In the genomic region with DNA sequence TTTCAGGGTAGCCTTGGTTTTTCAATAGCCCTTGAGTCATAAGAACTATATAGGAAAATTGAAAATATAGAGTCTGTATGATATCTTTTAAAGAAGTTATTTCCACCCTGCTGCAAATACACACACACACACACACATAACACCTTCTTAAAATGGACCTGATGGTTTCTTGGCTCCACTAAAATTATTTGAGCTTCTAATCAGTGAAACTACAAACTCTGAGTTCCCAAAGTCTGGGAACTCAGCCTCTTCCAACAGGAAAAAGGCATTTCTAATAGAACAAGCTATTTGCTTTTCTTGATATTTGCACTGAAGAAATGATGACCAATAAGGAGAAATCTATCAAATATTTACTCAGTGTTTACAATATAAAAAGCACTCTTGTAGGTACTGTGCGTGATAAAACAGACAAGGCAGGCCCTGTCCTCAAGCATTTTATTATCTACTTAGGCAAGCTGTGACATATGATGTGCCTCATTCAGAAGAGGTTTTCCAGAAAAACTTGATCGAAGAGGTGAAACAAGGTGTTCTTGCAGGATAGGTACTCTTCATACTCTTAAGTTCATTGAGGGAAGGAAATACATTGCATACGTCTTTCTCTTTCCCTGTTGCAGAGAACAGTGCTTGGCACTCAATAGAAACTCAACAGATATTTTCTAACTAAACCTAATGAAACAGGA, we compare ENCODE assay signal across 28 cellular contexts.
"Had no signal": no experiment of that assay in that cellular context is flagged by ENCODE, and none has a peak within 500 bp of the region (broad histone marks: within the 10 kb centered on the region; RNA-seq: fewer than 3 reads in every experiment).

No MANE protein-coding gene starts in this region.

- H3K4me3 ChIP-seq: adrenal gland, breast epithelium, SJCRH30 had no signal

- H3K36me3 ChIP-seq: adrenal gland, breast epithelium, SJCRH30, WERI-Rb-1 had no signal

- H3K27ac ChIP-seq: adrenal gland, breast epithelium, SJCRH30, WERI-Rb-1 had no signal

- H3K27me3 ChIP-seq: adrenal gland, breast epithelium, SJCRH30 had no signal

- H3K4me1 ChIP-seq: adrenal gland, breast epithelium, SJCRH30 had no signal

- DNase-seq: activated CD4-positive, alpha-beta T cell treated with anti-CD3 and anti-CD28 coated beads for 36 hours; activated CD4-positive, alpha-beta T cell treated with anti-CD3 and anti-CD28 coated beads, Interleukin-2, amount 50 U/mL, for 1 hour; activated CD8-positive, alpha-beta memory T cell treated with anti-CD3 and anti-CD28 coated beads, Interleukin-2, amount 50 U/mL, for 48 hours; activated CD8-positive, alpha-beta T cell treated with anti-CD3 and anti-CD28 coated beads for 36 hours; activated naive CD4-positive, alpha-beta T cell treated with anti-CD3 and anti-CD28 coated beads, Interleukin-2, amount 50 U/mL, for 16 hours; activated naive CD8-positive, alpha-beta T cell treated with anti-CD3 and anti-CD28 coated beads, Interleukin-2, amount 10 ng/mL, durations not matched to agents 7 days and 5 days; activated T-cell treated with anti-CD3 and anti-CD28 coated beads, Interleukin-2, amount 50 U/mL, for 1 hour; adrenal gland; anterior cingulate cortex; central memory CD4-positive, alpha-beta T cell; Kasumi-1; KBM-7; NCI-H1048; NCI-H1930; NCI-H2171; NCI-H2227 treated with DMSO at 0.1 percent for 48 hours; NCI-H446 treated with DMSO at 0.1 percent for 48 hours; NCI-H526 treated with DMSO at 0.1 percent for 48 hours; NK-92 treated with Interleukin-12 subunit alpha and Interleukin-12 subunit beta, amount 100 ng/mL, for 24 hours; OCI-M1; RPMI8226; SJCRH30; SK-N-SH; T-helper 1 cell; WERI-Rb-1 had no signal

- ATAC-seq: activated CD4-positive, alpha-beta T cell treated with anti-CD3 and anti-CD28 coated beads for 36 hours; activated CD8-positive, alpha-beta T cell treated with anti-CD3 and anti-CD28 coated beads for 36 hours; Panc1; Right ventricle myocardium inferior had no signal

- H3K9me3 ChIP-seq: adrenal gland, breast epithelium, SJCRH30, SK-N-SH had no signal
